In genomic region chr12:132144115-132145071, GRCh38 we compare ENCODE assay signal across 8 cellular contexts. TPM values are rescaled to one million over a fixed set of nuclear protein-coding genes. Genes with fewer than 3 reads are reported as not detected.
DNase-seq lines count a peak whose midpoint lies in the region; ATAC-seq, FAIRE-seq and TF ChIP-seq lines count a peak whose summit lies in the region.

DDX51 (minus strand) TSS chr12:132144319; CDS start chr12:132144296, 23 bp downstream.
NOC4L (plus strand) TSS chr12:132144457; CDS start chr12:132144489, 32 bp downstream.

- TF ChIP-seq CTCF in H9 (conservative IDR thresholded peaks at IDR 0.05) (no peak), foreskin keratinocyte (conservative IDR thresholded peaks at IDR 0.05) (peak; percentile 44), neural progenitor cell (IDR thresholded peaks at IDR 0.05) (no peak)

- H2BK5ac ChIP-seq in H9 (ENCODE audit: insufficient read length, low read length) = no peak within 1 kb of the TSS

- no peak within 1 kb of the TSS for H3K23ac ChIP-seq in H9 (ENCODE audit: insufficient read length, low read depth, low read length)

- no peaks in the 10 kb centered on the region for H3K9me3 ChIP-seq in H9 (ENCODE audit: control insufficient read depth, low read depth, low read length)
- H3K9me3 ChIP-seq in MG63 = no peaks in the 10 kb centered on the region
- no peaks in the 10 kb centered on the region for H3K9me3 ChIP-seq in neural progenitor cell (ENCODE audit: low read depth)
- H3K9me3 ChIP-seq in stomach smooth muscle (ENCODE audit: control insufficient read depth in 2 of 2, low read length in 2 of 2) = no peaks in the 10 kb centered on the region

- H3K36me3 ChIP-seq in MG63 (peaks cover 58% of the 10 kb centered on the region), neural progenitor cell (no peaks in the 10 kb centered on the region), stomach smooth muscle (ENCODE audit: control insufficient read depth in 2 of 2, insufficient read depth in 2 of 2, low read length in 2 of 2) (peaks cover 25 to 28% of the 10 kb centered on the region in 2 donors)

- H3K4me3 ChIP-seq in MG63 (peak within 1 kb of the TSS; percentile 96), neural progenitor cell (peak within 1 kb of the TSS; percentile 96), stomach smooth muscle (ENCODE audit: low read length in 2 of 2) (peak within 1 kb of the TSS; percentile 75 to 92)

- H3K4me3 Mint-ChIP-seq in H9 (peak within 1 kb of the TSS; percentile 83 to 89), neural progenitor cell (peak within 1 kb of the TSS; percentile 94)

- H3K4me1 ChIP-seq in H9 (ENCODE audit: insufficient read depth, low read length) (peaks cover 3% of the 10 kb centered on the region; the same call in 1 of the 2 replicates), foreskin keratinocyte (no peaks in the 10 kb centered on the region), neural progenitor cell (peaks cover 5% of the 10 kb centered on the region), stomach smooth muscle (ENCODE audit: control insufficient read depth, insufficient read depth, low read length) (peaks cover 31% of the 10 kb centered on the region)

- H3K27ac Mint-ChIP-seq in H9 (peak within 1 kb of the TSS in 2 of 3 experiments; percentile 61 to 94; a peak in 2 of 7 replicates), neural progenitor cell (peak within 1 kb of the TSS; percentile 86)

- H3K9ac ChIP-seq in H9 (ENCODE audit: extremely low read depth, insufficient read length, low read length) (peak within 1 kb of the TSS; percentile 76), neural progenitor cell (peak within 1 kb of the TSS; percentile 96), stomach smooth muscle (ENCODE audit: low read length in 2 of 2) (peak within 1 kb of the TSS; percentile 80 to 87)

- peak within 1 kb of the TSS; percentile 47 for H3K4ac ChIP-seq in H9 (ENCODE audit: low read depth, low read length)

- no peak within 1 kb of the TSS for H4K5ac ChIP-seq in H9 (ENCODE audit: insufficient read length, low read depth, low read length)

- H2AK5ac ChIP-seq in H9 (ENCODE audit: insufficient read length, low read length) = no peak within 1 kb of the TSS

- H3K79me1 ChIP-seq in H9 (ENCODE audit: insufficient read depth, low read depth, low read length, poor library complexity, severe bottlenecking) = peaks cover 12% of the 10 kb centered on the region

- FAIRE-seq in G401.6 (lab: Jason Lieb, UNC) = peak; percentile 30

- H2BK15ac ChIP-seq in H9 (ENCODE audit: low read depth, low read length) = no peak within 1 kb of the TSS

- no peak within 1 kb of the TSS for H3T11ph ChIP-seq in H9 (ENCODE audit: low read length)

- H3K14ac ChIP-seq in H9 (ENCODE audit: insufficient read depth, low read length) = peak within 1 kb of the TSS; percentile 88

- H3K9me3 Mint-ChIP-seq in H9 (no peaks in the 10 kb centered on the region), neural progenitor cell (no peaks in the 10 kb centered on the region)

- no peak within 1 kb of the TSS for H4K91ac ChIP-seq in H9 (ENCODE audit: insufficient read length, low read depth, low read length)

- peaks cover 7 to 10% of the 10 kb centered on the region in 2 experiments for H3K4me1 Mint-ChIP-seq in H9
- peaks cover 21% of the 10 kb centered on the region for H3K4me1 Mint-ChIP-seq in neural progenitor cell

- H3K4me2 ChIP-seq in H9 (ENCODE audit: insufficient read depth, insufficient read length, low read length) (peak within 1 kb of the TSS; percentile 91), neural progenitor cell (peak within 1 kb of the TSS; percentile 95)

- H3K79me2 ChIP-seq in H9 (ENCODE audit: insufficient read depth, low read length) (peaks cover 5% of the 10 kb centered on the region; the same call in 1 of the 2 replicates), neural progenitor cell (ENCODE audit: low read depth) (peaks cover 27% of the 10 kb centered on the region)

- H2BK12ac ChIP-seq in H9 (ENCODE audit: insufficient read length, low read depth, low read length) = no peak within 1 kb of the TSS

- peak; percentile 80 for ATAC-seq in foreskin keratinocyte

- DNase-seq in H9 (peak; percentile 96), MG63 (peak; percentile 97), SIG-M5 (lab: John Stamatoyannopoulos, UW) (peak; percentile 60), activated gamma-delta T cell (lab: John Stamatoyannopoulos, UW) (peak; percentile 95), foreskin keratinocyte (peak; percentile 63 to 80), neural progenitor cell (ENCODE audit: low spot score) (peak; percentile 98)

- H2BK20ac ChIP-seq in H9 (ENCODE audit: low read depth, low read length, poor library complexity, severe bottlenecking) = no peak within 1 kb of the TSS

- H3K27ac ChIP-seq in H9 (ENCODE audit: insufficient read length, low read depth, low read length) = no peak within 1 kb of the TSS
- peak within 1 kb of the TSS; percentile 75 for H3K27ac ChIP-seq in foreskin keratinocyte
- peak within 1 kb of the TSS; percentile 61 for H3K27ac ChIP-seq in neural progenitor cell
- H3K27ac ChIP-seq in stomach smooth muscle (ENCODE audit: low read length) = peak within 1 kb of the TSS; percentile 82

- no peak within 1 kb of the TSS for H4K8ac ChIP-seq in H9 (replicated peaks; ENCODE audit: insufficient read length, low read depth, low read length)

- no peaks in the 10 kb centered on the region; the same call in 1 of the 2 replicates for H3K27me3 Mint-ChIP-seq in H9 (ENCODE audit: low read depth)
- H3K27me3 Mint-ChIP-seq in neural progenitor cell (ENCODE audit: insufficient read depth, low read depth) = peaks cover 2% of the 10 kb centered on the region

- no peak within 1 kb of the TSS for H3K56ac ChIP-seq in H9 (ENCODE audit: insufficient read length, low read depth, low read length)

- H3F3A ChIP-seq in neural progenitor cell (ENCODE audit: low read depth) = no peaks in the 10 kb centered on the region

- no CpG with 5 or more reads among the region's 113 CpGs for WGBS in H9 (ENCODE audit: extremely low coverage, insufficient read length, low lambda C conversion rate)

- peaks cover 31 to 55% (median 50%) of the 10 kb centered on the region in 3 experiments for H3K36me3 Mint-ChIP-seq in H9 (ENCODE audit: insufficient read depth in 1 of 3, low read depth in 3 of 3)
- peaks cover 10% of the 10 kb centered on the region for H3K36me3 Mint-ChIP-seq in neural progenitor cell

- H3K18ac ChIP-seq in H9 (ENCODE audit: insufficient read length, low read depth, low read length) = peak within 1 kb of the TSS; percentile 86

- H3K27me3 ChIP-seq in H9 (ENCODE audit: insufficient read depth, low read length) (no peaks in the 10 kb centered on the region), MG63 (no peaks in the 10 kb centered on the region), foreskin keratinocyte (no peaks in the 10 kb centered on the region), neural progenitor cell (no peaks in the 10 kb centered on the region), stomach smooth muscle (ENCODE audit: control insufficient read depth in 1 of 2, insufficient read depth in 2 of 2, low read length in 2 of 2) (no peaks in the 10 kb centered on the region)

- H2AFZ ChIP-seq in H9 (ENCODE audit: low read length) (no peak within 1 kb of the TSS), neural progenitor cell (replicated peaks) (peak within 1 kb of the TSS; percentile 94)

- H4K20me1 ChIP-seq in H9 (ENCODE audit: control insufficient read depth, insufficient read depth, insufficient read length) = no peaks in the 10 kb centered on the region
- peaks cover 14% of the 10 kb centered on the region for H4K20me1 ChIP-seq in neural progenitor cell (ENCODE audit: low read depth)

- H3K23me2 ChIP-seq in H9 (ENCODE audit: insufficient read length, low read depth, low read length, poor library complexity, severe bottlenecking) = peaks cover 5% of the 10 kb centered on the region

- H2BK120ac ChIP-seq in H9 (ENCODE audit: low read depth, low read length, poor library complexity, severe bottlenecking) = no peak within 1 kb of the TSS

RNA-seq across cellular contexts. Expression of gene DDX51, which starts in this region (rescaled TPM):
- 37.9 and 38.0 TPM in 2 replicates for total RNA-seq in H9 (2021)
- 10.8 and 17.3 TPM in 2 replicates for total RNA-seq in MG63 (2014; rRNA removed; shearing (Covaris generic); ENCODE audit: low replicate concordance)
- 12.0 and 17.8 TPM in 2 replicates for total RNA-seq in foreskin keratinocyte
- polyA plus RNA-seq in foreskin keratinocyte = 17.1 and 19.6 TPM in 2 replicates
- total RNA-seq in neural progenitor cell (ENCODE audit: low replicate concordance) = 8.5 and 15.5 TPM in 2 replicates

RNA-seq across cellular contexts. Expression of gene NOC4L, which starts in this region (rescaled TPM):
- total RNA-seq in H9 (2021) = 36.5 and 36.9 TPM in 2 replicates
- 23.1 and 40.1 TPM in 2 replicates for total RNA-seq in MG63 (2014; rRNA removed; shearing (Covaris generic); ENCODE audit: low replicate concordance)
- 24.6 and 32.2 TPM in 2 replicates for total RNA-seq in foreskin keratinocyte
- 38.2 and 42.4 TPM in 2 replicates for polyA plus RNA-seq in foreskin keratinocyte
- total RNA-seq in neural progenitor cell (ENCODE audit: low replicate concordance) = 3.5 and 12.1 TPM in 2 replicates
